Comparison of ENCODE assay signal across 25 cellular contexts in genomic region chr2:120226296-120226695, GRCh38. TPM values are rescaled to one million over a fixed set of nuclear protein-coding genes. Genes with fewer than 3 reads are reported as not detected.
DNase-seq lines count a peak whose midpoint lies in the region; ATAC-seq and TF ChIP-seq lines count a peak whose summit lies in the region.
"Had no signal": no experiment of that assay in that cellular context is flagged by ENCODE, and none has a peak within 500 bp of the region (broad histone marks: within the 10 kb centered on the region; RNA-seq: fewer than 3 reads in every experiment).

No MANE protein-coding gene starts in this region.

- peaks cover 80% of the 10 kb centered on the region for H3K4me1 Mint-ChIP-seq in activated T-cell treated with anti-CD3 and anti-CD28 coated beads, Interleukin-2, amount 50 U/mL, for 24 hours (ENCODE audit: low read depth)
- H3K4me1 Mint-ChIP-seq in IgD-negative memory B cell: peaks cover 25 to 40% (median 35%) of the 10 kb centered on the region in 3 donors
- H3K4me1 Mint-ChIP-seq in naive thymus-derived CD8-positive, alpha-beta T cell: peaks cover 15 to 83% (median 78%) of the 10 kb centered on the region in 4 donors

- H3K27me3 Mint-ChIP-seq in activated T-cell treated with anti-CD3 and anti-CD28 coated beads, Interleukin-2, amount 50 U/mL, for 24 hours: no peaks in the 10 kb centered on the region
- no peaks in the 10 kb centered on the region for H3K27me3 Mint-ChIP-seq in IgD-negative memory B cell
- H3K27me3 Mint-ChIP-seq in naive thymus-derived CD8-positive, alpha-beta T cell: no peaks in the 10 kb centered on the region
- H3K27me3 Mint-ChIP-seq: activated B cell treated with CpG ODN at 0.5 μM for 24 hours; stimulated activated naive CD8-positive, alpha-beta T cell treated with anti-CD3 and anti-CD28 coated beads, Interleukin-15, amount 100 ng/mL, for 72 hours had no signal

- peak overlapping the region; percentile 44 for H3K27ac Mint-ChIP-seq in activated T-cell treated with anti-CD3 and anti-CD28 coated beads, Interleukin-2, amount 50 U/mL, for 24 hours
- H3K27ac Mint-ChIP-seq in IgD-negative memory B cell: peak overlapping the region; percentile 50 to 97 (median 83)
- peak overlapping the region in 8 of 10 donors; percentile 4 to 80 (median 44) for H3K27ac Mint-ChIP-seq in naive thymus-derived CD8-positive, alpha-beta T cell
- H3K27ac Mint-ChIP-seq: activated B cell treated with CpG ODN at 0.5 μM for 24 hours; endodermal cell; stimulated activated naive CD8-positive, alpha-beta T cell treated with anti-CD3 and anti-CD28 coated beads, Interleukin-15, amount 100 ng/mL, for 72 hours had no signal

- no peak overlapping the region for H3K4me3 ChIP-seq in testis
- H3K4me3 ChIP-seq: breast epithelium, coronary artery, esophagus squamous epithelium, gastrocnemius medialis, lower lobe of right lung, upper lobe of left lung had no signal

- no peak for DNase-seq in activated T-cell treated with anti-CD3 and anti-CD28 coated beads, Interleukin-2, amount 50 U/mL, for 24 hours
- no peak for DNase-seq in activated T-cell treated with anti-CD3 and anti-CD28 coated beads, Interleukin-2, amount 50 U/mL, for 1 hour
- DNase-seq in naive thymus-derived CD8-positive, alpha-beta T cell: peak in 1 of 10 donors; percentile 32
- no peak for DNase-seq in testis
- DNase-seq: activated B cell treated with CpG ODN at 0.5 μM for 24 hours; amniotic stem cell; endodermal cell; esophagus squamous epithelium; H7; hypothalamus; lower lobe of right lung; MM.1S; NCI-H146; NCI-H524; occipital lobe; stimulated activated CD4-positive, alpha-beta T cell treated with anti-CD3 and anti-CD28 coated beads, Interleukin-4, amount 100 ng/mL, for 24 hours; stimulated activated naive CD8-positive, alpha-beta T cell treated with anti-CD3 and anti-CD28 coated beads, Interleukin-15, amount 100 ng/mL, for 72 hours; upper lobe of left lung had no signal

- H3K36me3 Mint-ChIP-seq in activated T-cell treated with anti-CD3 and anti-CD28 coated beads, Interleukin-2, amount 50 U/mL, for 24 hours (ENCODE audit: low read depth): peaks cover 38% of the 10 kb centered on the region
- no peaks in the 10 kb centered on the region for H3K36me3 Mint-ChIP-seq in IgD-negative memory B cell
- H3K36me3 Mint-ChIP-seq in naive thymus-derived CD8-positive, alpha-beta T cell: peaks cover 4 to 10% (median 5%) of the 10 kb centered on the region in 3 donors

- H3K9me3 Mint-ChIP-seq in activated T-cell treated with anti-CD3 and anti-CD28 coated beads, Interleukin-2, amount 50 U/mL, for 24 hours: peaks cover 11% of the 10 kb centered on the region
- H3K9me3 Mint-ChIP-seq in IgD-negative memory B cell: no peaks in the 10 kb centered on the region
- H3K9me3 Mint-ChIP-seq in naive thymus-derived CD8-positive, alpha-beta T cell: peaks cover 0 to 11% (median under 1%) of the 10 kb centered on the region in 9 donors

- H3K36me3 ChIP-seq in testis (ENCODE audit: low read depth, missing control alignments): no peaks in the 10 kb centered on the region
- H3K36me3 ChIP-seq: breast epithelium, esophagus squamous epithelium, gastrocnemius medialis, lower lobe of right lung, upper lobe of left lung had no signal

- H3K4me1 ChIP-seq in testis: peaks cover 27% of the 10 kb centered on the region
- H3K4me1 ChIP-seq: breast epithelium had no signal

- TF ChIP-seq POLR2A in testis (IDR thresholded peaks at IDR 0.05): no peak

- POLR2A ChIA-PET in naive thymus-derived CD8-positive, alpha-beta T cell (lab: Charles Lee): interaction anchor here (1.0 to 4.8 kb wide), 2 partner anchors 25 to 48 kb away, joined by 3 to 24 read pairs; partner anchors contain the start of gene RALB

- peak overlapping the region; percentile 53 to 58 for H3K27ac ChIP-seq in testis
- H3K27ac ChIP-seq: breast epithelium, coronary artery, esophagus squamous epithelium, gastrocnemius medialis, lower lobe of right lung, upper lobe of left lung had no signal

- TF ChIP-seq CTCF in testis (IDR thresholded peaks at IDR 0.05): no peak

- WGBS in testis, 2 donors: 90 to 95% methylated on average over 8 to 9 of the region's 9 CpGs

- no peak overlapping the region for H3K4me3 Mint-ChIP-seq in activated T-cell treated with anti-CD3 and anti-CD28 coated beads, Interleukin-2, amount 50 U/mL, for 24 hours
- H3K4me3 Mint-ChIP-seq in IgD-negative memory B cell: peak overlapping the region in 3 of 4 donors; percentile 49 to 96 (median 62)
- H3K4me3 Mint-ChIP-seq in naive thymus-derived CD8-positive, alpha-beta T cell: peak overlapping the region in 4 of 10 donors; percentile 6 to 53 (median 51)
- H3K4me3 Mint-ChIP-seq: activated B cell treated with CpG ODN at 0.5 μM for 24 hours; endodermal cell; stimulated activated naive CD8-positive, alpha-beta T cell treated with anti-CD3 and anti-CD28 coated beads, Interleukin-15, amount 100 ng/mL, for 72 hours had no signal

- ATAC-seq in naive thymus-derived CD8-positive, alpha-beta T cell: no peak
- ATAC-seq in GM21367 (IDR thresholded peaks at IDR 0.05; ENCODE audit: unreplicated experiment): no peak
- no peak for ATAC-seq in GM19397 (IDR thresholded peaks at IDR 0.05; ENCODE audit: unreplicated experiment)
- ATAC-seq in HG02642 (IDR thresholded peaks at IDR 0.05; ENCODE audit: poor library complexity, unreplicated experiment): no peak
- ATAC-seq: gastrocnemius medialis; lower lobe of right lung; stimulated activated naive CD8-positive, alpha-beta T cell treated with anti-CD3 and anti-CD28 coated beads, Interleukin-15, amount 100 ng/mL, for 72 hours had no signal

- no peaks in the 10 kb centered on the region for H3K27me3 ChIP-seq in testis
- H3K27me3 ChIP-seq: breast epithelium, esophagus squamous epithelium, gastrocnemius medialis, upper lobe of left lung had no signal

- intact Hi-C loops in testis (cut with DNase I; ENCODE audit: low total_unique reads): no loop called here

- no peaks in the 10 kb centered on the region for H3K9me3 ChIP-seq in testis
- H3K9me3 ChIP-seq: breast epithelium, esophagus squamous epithelium, gastrocnemius medialis, upper lobe of left lung had no signal

RNA-seq across cellular contexts. Expression of gene TMEM185B, which starts 3.1 kb away (rescaled TPM):
- 29.1 TPM for polyA plus RNA-seq in IgD-negative memory B cell
- 10 to 100 TPM; 18.5 to 20.5 TPM for total RNA-seq in naive thymus-derived CD8-positive, alpha-beta T cell
- 10 to 100 TPM; 12.7 to 16.7 (median 13.8) TPM for polyA plus RNA-seq in naive thymus-derived CD8-positive, alpha-beta T cell
- total RNA-seq in testis: 10 to 100 TPM; 63.4 to 72.5 TPM
- polyA plus RNA-seq in testis (ENCODE audit: insufficient read depth, low read depth, low replicate concordance): 41.2 TPM

RNA-seq across cellular contexts. Expression of gene RALB, which starts 26.4 kb away (rescaled TPM):
- polyA plus RNA-seq in IgD-negative memory B cell (81.7 TPM), testis (ENCODE audit: insufficient read depth, low read depth, low replicate concordance) (69.9 TPM)
- 10 to 100 TPM; 12.3 to 13.8 TPM for total RNA-seq in naive thymus-derived CD8-positive, alpha-beta T cell
- polyA plus RNA-seq in naive thymus-derived CD8-positive, alpha-beta T cell: 10 to 100 TPM; 17.6 to 25.8 (median 19.1) TPM
- 10 to 100 TPM; 88.7 to 91.6 TPM for total RNA-seq in testis
